ENCODE assay signal across 1 cellular context in genomic region chr2:119494163-119494790, GRCh38.
TF ChIP-seq lines count a peak whose summit lies in the region.

No MANE protein-coding gene starts in this region.

TF ChIP-seq in HepG2, 621 proteins besides CTCF, POLR2A, EP300 and RAD21:
- peak; percentile 67 for TF ChIP-seq ZNF12 (CRISPR knock-in tag; IDR thresholded peaks at IDR 0.05)
- TF ChIP-seq SMARCC2 (IDR thresholded peaks at IDR 0.05) = no peak
- no peak for TF ChIP-seq PAX8 (CRISPR knock-in tag; IDR thresholded peaks at IDR 0.05; ENCODE audit: borderline replicate concordance)
- no peak for TF ChIP-seq THAP9 (CRISPR knock-in tag; IDR thresholded peaks at IDR 0.05; ENCODE audit: borderline replicate concordance)
- no peak for TF ChIP-seq THRA (CRISPR knock-in tag; IDR thresholded peaks at IDR 0.05; ENCODE audit: borderline replicate concordance)
- TF ChIP-seq ARID5B (CRISPR knock-in tag; IDR thresholded peaks at IDR 0.05) = no peak
- no peak for TF ChIP-seq GTF3A (CRISPR knock-in tag; conservative IDR thresholded peaks at IDR 0.05)
- no peak for TF ChIP-seq ATF3 (CRISPR knock-in tag; IDR thresholded peaks at IDR 0.05)
- TF ChIP-seq HES4 (CRISPR knock-in tag; IDR thresholded peaks at IDR 0.05; ENCODE audit: borderline replicate concordance) = no peak
- TF ChIP-seq ZNF597 (CRISPR knock-in tag; IDR thresholded peaks at IDR 0.05) = no peak
- no peak for TF ChIP-seq GMEB2 (CRISPR knock-in tag; IDR thresholded peaks at IDR 0.05; ENCODE audit: low read depth)
- no peak for TF ChIP-seq HMGXB4 (CRISPR knock-in tag; IDR thresholded peaks at IDR 0.05; ENCODE audit: borderline replicate concordance in 1 of 2, low read depth in 1 of 2)
- no peak for TF ChIP-seq ZNF570 (CRISPR knock-in tag; IDR thresholded peaks at IDR 0.05; ENCODE audit: borderline replicate concordance)
- TF ChIP-seq ZNF547 (CRISPR knock-in tag; IDR thresholded peaks at IDR 0.05) = no peak
- peak; percentile 17; the same call in 1 of the 2 replicates for TF ChIP-seq ZNF687 (CRISPR knock-in tag; IDR thresholded peaks at IDR 0.05)
